In the genomic region with DNA sequence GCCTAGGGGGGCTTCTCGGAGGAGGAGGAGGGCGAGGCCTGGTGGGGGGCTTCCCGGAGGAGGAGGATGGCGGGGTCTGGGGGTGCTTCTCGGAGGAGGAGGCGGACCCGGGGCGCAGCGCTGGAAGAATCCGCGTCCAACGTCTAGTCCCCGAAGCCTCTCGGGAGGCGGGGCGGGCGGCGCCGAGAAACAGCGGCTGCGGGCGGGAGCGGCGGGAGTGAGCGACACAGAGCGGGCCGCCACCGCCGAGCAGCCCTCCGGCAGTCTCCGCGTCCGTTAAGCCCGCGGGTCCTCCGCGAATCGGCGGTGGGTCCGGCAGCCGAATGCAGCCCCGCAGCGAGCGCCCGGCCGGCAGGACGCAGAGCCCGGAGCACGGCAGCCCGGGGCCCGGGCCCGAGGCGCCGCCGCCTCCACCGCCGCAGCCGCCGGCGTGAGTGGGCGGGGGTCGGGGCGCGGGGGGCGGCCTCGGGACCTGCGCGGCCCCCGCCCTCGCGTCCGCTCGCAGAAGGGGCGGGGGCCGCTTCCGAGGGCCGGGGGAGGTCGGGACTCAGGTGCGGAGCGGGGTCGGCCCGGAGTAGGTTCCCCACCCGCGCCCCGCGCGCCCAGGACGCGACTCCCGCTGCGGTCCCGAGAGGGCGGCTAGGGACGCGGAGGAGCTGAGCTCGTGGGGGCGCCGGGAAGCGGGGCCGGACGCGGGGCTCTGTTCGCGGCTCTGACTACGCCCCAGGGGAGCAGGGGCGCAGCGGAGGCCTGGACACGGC, we compare ENCODE assay signal across 1 cellular context.
A peak's percentile ranks its signal among the peaks of the same experiment; 100 is the strongest.
TF ChIP-seq lines count a peak whose summit lies in the region.

A gene (plus strand): TSS at position 214 of the 761 bp plus-strand sequence. CDS start 110 bp downstream, at position 324.

TF ChIP-seq in HepG2, 621 proteins besides CTCF, POLR2A, EP300 and RAD21 (continued from another document and continues in another):
- TF ChIP-seq, protein P1, sequence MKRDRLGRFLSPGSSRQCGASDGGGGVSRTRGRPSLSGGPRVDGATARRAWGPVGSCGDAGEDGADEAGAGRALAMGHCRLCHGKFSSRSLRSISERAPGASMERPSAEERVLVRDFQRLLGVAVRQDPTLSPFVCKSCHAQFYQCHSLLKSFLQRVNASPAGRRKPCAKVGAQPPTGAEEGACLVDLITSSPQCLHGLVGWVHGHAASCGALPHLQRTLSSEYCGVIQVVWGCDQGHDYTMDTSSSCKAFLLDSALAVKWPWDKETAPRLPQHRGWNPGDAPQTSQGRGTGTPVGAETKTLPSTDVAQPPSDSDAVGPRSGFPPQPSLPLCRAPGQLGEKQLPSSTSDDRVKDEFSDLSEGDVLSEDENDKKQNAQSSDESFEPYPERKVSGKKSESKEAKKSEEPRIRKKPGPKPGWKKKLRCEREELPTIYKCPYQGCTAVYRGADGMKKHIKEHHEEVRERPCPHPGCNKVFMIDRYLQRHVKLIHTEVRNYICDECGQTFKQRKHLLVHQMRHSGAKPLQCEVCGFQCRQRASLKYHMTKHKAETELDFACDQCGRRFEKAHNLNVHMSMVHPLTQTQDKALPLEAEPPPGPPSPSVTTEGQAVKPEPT (CRISPR knock-in tag; IDR thresholded peaks at IDR 0.05; ENCODE audit: low read depth): no peak
- TF ChIP-seq MED1 (CRISPR knock-in tag; IDR thresholded peaks at IDR 0.05) (no peak), ZNF296 (CRISPR knock-in tag; conservative IDR thresholded peaks at IDR 0.05) (no peak), MAFF (IDR thresholded peaks at IDR 0.05; ENCODE audit: low read depth, low read length) (no peak), SIX4 (CRISPR knock-in tag; IDR thresholded peaks at IDR 0.05) (no peak), ZNF317 (CRISPR knock-in tag; IDR thresholded peaks at IDR 0.05) (no peak), MTF1 (CRISPR knock-in tag; IDR thresholded peaks at IDR 0.05) (no peak), CHCHD3 (CRISPR knock-in tag; IDR thresholded peaks at IDR 0.05) (no peak), MEIS1 (CRISPR knock-in tag; IDR thresholded peaks at IDR 0.05; ENCODE audit: borderline replicate concordance) (no peak), ZNF33A (CRISPR knock-in tag; IDR thresholded peaks at IDR 0.05; ENCODE audit: borderline replicate concordance) (no peak), ZNF501 (CRISPR knock-in tag; IDR thresholded peaks at IDR 0.05) (no peak), MIER2 (CRISPR knock-in tag; IDR thresholded peaks at IDR 0.05) (no peak), REXO4 (CRISPR knock-in tag; IDR thresholded peaks at IDR 0.05; ENCODE audit: borderline replicate concordance) (no peak), ZNF546 (CRISPR knock-in tag; conservative IDR thresholded peaks at IDR 0.05) (no peak; the same call in 1 of the 2 replicates), NPAS2 (CRISPR knock-in tag; IDR thresholded peaks at IDR 0.05; ENCODE audit: borderline replicate concordance) (no peak), ZNF451 (CRISPR knock-in tag; IDR thresholded peaks at IDR 0.05) (0 out of 2 replicates have a peak, but pooled peaks have one; percentile 42), ZNF570 (CRISPR knock-in tag; IDR thresholded peaks at IDR 0.05; ENCODE audit: borderline replicate concordance) (no peak), RFXAP (CRISPR knock-in tag; IDR thresholded peaks at IDR 0.05; ENCODE audit: borderline replicate concordance) (no peak), ZNF136 (CRISPR knock-in tag; IDR thresholded peaks at IDR 0.05; ENCODE audit: low read depth) (no peak), BORCS8-MEF2B (CRISPR knock-in tag; IDR thresholded peaks at IDR 0.05) (no peak), ARNT (IDR thresholded peaks at IDR 0.05) (no peak), ZFP41 (CRISPR knock-in tag; IDR thresholded peaks at IDR 0.05; ENCODE audit: borderline replicate concordance) (no peak), SP2 (CRISPR knock-in tag; IDR thresholded peaks at IDR 0.05) (no peak), ZNF615 (CRISPR knock-in tag; IDR thresholded peaks at IDR 0.05; ENCODE audit: borderline replicate concordance) (no peak)
- TF ChIP-seq, protein P2, sequence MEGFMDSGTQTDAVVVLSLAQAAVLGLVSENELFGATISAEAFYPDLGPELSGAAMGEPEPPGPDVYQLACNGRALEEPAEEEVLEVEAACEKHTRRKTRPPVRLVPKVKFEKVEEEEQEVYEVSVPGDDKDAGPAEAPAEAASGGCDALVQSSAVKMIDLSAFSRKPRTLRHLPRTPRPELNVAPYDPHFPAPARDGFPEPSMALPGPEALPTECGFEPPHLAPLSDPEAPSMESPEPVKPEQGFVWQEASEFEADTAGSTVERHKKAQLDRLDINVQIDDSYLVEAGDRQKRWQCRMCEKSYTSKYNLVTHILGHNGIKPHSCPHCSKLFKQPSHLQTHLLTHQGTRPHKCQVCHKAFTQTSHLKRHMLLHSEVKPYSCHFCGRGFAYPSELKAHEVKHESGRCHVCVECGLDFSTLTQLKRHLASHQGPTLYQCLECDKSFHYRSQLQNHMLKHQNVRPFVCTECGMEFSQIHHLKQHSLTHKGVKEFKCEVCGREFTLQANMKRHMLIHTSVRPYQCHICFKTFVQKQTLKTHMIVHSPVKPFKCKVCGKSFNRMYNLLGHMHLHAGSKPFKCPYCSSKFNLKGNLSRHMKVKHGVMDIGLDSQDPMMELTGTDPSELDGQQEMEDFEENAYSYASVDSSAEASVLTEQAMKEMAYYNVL (CRISPR knock-in tag; IDR thresholded peaks at IDR 0.05; ENCODE audit: borderline replicate concordance): no peak
- TF ChIP-seq, protein P3, sequence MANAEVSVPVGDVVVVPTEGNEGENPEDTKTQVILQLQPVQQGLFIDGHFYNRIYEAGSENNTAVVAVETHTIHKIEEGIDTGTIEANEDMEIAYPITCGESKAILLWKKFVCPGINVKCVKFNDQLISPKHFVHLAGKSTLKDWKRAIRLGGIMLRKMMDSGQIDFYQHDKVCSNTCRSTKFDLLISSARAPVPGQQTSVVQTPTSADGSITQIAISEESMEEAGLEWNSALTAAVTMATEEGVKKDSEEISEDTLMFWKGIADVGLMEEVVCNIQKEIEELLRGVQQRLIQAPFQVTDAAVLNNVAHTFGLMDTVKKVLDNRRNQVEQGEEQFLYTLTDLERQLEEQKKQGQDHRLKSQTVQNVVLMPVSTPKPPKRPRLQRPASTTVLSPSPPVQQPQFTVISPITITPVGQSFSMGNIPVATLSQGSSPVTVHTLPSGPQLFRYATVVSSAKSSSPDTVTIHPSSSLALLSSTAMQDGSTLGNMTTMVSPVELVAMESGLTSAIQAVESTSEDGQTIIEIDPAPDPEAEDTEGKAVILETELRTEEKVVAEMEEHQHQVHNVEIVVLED (CRISPR knock-in tag; IDR thresholded peaks at IDR 0.05; ENCODE audit: borderline replicate concordance): 0 out of 2 replicates have a peak, but pooled peaks have one; percentile 22
- TF ChIP-seq, protein P4, sequence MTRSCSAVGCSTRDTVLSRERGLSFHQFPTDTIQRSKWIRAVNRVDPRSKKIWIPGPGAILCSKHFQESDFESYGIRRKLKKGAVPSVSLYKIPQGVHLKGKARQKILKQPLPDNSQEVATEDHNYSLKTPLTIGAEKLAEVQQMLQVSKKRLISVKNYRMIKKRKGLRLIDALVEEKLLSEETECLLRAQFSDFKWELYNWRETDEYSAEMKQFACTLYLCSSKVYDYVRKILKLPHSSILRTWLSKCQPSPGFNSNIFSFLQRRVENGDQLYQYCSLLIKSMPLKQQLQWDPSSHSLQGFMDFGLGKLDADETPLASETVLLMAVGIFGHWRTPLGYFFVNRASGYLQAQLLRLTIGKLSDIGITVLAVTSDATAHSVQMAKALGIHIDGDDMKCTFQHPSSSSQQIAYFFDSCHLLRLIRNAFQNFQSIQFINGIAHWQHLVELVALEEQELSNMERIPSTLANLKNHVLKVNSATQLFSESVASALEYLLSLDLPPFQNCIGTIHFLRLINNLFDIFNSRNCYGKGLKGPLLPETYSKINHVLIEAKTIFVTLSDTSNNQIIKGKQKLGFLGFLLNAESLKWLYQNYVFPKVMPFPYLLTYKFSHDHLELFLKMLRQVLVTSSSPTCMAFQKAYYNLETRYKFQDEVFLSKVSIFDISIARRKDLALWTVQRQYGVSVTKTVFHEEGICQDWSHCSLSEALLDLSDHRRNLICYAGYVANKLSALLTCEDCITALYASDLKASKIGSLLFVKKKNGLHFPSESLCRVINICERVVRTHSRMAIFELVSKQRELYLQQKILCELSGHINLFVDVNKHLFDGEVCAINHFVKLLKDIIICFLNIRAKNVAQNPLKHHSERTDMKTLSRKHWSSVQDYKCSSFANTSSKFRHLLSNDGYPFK (CRISPR knock-in tag; IDR thresholded peaks at IDR 0.05; ENCODE audit: borderline replicate concordance): no peak
- TF ChIP-seq, protein P5, sequence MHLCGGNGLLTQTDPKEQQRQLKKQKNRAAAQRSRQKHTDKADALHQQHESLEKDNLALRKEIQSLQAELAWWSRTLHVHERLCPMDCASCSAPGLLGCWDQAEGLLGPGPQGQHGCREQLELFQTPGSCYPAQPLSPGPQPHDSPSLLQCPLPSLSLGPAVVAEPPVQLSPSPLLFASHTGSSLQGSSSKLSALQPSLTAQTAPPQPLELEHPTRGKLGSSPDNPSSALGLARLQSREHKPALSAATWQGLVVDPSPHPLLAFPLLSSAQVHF (CRISPR knock-in tag; IDR thresholded peaks at IDR 0.05): no peak
- TF ChIP-seq, protein P6, sequence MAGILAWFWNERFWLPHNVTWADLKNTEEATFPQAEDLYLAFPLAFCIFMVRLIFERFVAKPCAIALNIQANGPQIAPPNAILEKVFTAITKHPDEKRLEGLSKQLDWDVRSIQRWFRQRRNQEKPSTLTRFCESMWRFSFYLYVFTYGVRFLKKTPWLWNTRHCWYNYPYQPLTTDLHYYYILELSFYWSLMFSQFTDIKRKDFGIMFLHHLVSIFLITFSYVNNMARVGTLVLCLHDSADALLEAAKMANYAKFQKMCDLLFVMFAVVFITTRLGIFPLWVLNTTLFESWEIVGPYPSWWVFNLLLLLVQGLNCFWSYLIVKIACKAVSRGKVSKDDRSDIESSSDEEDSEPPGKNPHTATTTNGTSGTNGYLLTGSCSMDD (CRISPR knock-in tag; IDR thresholded peaks at IDR 0.05): no peak
- TF ChIP-seq, protein P7, sequence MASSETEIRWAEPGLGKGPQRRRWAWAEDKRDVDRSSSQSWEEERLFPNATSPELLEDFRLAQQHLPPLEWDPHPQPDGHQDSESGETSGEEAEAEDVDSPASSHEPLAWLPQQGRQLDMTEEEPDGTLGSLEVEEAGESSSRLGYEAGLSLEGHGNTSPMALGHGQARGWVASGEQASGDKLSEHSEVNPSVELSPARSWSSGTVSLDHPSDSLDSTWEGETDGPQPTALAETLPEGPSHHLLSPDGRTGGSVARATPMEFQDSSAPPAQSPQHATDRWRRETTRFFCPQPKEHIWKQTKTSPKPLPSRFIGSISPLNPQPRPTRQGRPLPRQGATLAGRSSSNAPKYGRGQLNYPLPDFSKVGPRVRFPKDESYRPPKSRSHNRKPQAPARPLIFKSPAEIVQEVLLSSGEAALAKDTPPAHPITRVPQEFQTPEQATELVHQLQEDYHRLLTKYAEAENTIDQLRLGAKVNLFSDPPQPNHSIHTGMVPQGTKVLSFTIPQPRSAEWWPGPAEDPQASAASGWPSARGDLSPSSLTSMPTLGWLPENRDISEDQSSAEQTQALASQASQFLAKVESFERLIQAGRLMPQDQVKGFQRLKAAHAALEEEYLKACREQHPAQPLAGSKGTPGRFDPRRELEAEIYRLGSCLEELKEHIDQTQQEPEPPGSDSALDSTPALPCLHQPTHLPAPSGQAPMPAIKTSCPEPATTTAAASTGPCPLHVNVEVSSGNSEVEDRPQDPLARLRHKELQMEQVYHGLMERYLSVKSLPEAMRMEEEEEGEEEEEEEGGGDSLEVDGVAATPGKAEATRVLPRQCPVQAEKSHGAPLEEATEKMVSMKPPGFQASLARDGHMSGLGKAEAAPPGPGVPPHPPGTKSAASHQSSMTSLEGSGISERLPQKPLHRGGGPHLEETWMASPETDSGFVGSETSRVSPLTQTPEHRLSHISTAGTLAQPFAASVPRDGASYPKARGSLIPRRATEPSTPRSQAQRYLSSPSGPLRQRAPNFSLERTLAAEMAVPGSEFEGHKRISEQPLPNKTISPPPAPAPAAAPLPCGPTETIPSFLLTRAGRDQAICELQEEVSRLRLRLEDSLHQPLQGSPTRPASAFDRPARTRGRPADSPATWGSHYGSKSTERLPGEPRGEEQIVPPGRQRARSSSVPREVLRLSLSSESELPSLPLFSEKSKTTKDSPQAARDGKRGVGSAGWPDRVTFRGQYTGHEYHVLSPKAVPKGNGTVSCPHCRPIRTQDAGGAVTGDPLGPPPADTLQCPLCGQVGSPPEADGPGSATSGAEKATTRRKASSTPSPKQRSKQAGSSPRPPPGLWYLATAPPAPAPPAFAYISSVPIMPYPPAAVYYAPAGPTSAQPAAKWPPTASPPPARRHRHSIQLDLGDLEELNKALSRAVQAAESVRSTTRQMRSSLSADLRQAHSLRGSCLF (CRISPR knock-in tag; IDR thresholded peaks at IDR 0.05; ENCODE audit: borderline replicate concordance): no peak
- TF ChIP-seq, protein P8, sequence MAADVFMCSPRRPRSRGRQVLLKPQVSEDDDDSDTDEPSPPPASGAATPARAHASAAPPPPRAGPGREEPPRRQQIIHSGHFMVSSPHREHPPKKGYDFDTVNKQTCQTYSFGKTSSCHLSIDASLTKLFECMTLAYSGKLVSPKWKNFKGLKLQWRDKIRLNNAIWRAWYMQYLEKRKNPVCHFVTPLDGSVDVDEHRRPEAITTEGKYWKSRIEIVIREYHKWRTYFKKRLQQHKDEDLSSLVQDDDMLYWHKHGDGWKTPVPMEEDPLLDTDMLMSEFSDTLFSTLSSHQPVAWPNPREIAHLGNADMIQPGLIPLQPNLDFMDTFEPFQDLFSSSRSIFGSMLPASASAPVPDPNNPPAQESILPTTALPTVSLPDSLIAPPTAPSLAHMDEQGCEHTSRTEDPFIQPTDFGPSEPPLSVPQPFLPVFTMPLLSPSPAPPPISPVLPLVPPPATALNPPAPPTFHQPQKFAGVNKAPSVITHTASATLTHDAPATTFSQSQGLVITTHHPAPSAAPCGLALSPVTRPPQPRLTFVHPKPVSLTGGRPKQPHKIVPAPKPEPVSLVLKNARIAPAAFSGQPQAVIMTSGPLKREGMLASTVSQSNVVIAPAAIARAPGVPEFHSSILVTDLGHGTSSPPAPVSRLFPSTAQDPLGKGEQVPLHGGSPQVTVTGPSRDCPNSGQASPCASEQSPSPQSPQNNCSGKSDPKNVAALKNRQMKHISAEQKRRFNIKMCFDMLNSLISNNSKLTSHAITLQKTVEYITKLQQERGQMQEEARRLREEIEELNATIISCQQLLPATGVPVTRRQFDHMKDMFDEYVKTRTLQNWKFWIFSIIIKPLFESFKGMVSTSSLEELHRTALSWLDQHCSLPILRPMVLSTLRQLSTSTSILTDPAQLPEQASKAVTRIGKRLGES (CRISPR knock-in tag; IDR thresholded peaks at IDR 0.05; ENCODE audit: borderline replicate concordance): no peak
- TF ChIP-seq, protein P9, sequence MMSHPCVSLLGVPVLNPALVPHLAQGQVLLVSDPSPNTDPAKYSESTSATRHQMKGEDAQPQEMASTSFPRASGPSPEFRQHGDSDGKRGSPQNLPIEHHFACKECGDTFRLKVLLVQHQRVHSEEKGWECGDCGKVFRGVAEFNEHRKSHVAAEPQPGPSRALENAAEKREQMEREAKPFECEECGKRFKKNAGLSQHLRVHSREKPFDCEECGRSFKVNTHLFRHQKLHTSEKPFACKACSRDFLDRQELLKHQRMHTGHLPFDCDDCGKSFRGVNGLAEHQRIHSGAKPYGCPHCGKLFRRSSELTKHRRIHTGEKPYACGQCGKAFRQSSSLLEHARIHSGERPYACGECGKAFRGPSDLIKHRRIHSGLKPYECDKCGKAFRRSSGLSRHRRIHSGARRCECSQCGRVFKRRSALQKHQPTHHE (CRISPR knock-in tag; IDR thresholded peaks at IDR 0.05; ENCODE audit: borderline replicate concordance): no peak
- TF ChIP-seq, protein P10, sequence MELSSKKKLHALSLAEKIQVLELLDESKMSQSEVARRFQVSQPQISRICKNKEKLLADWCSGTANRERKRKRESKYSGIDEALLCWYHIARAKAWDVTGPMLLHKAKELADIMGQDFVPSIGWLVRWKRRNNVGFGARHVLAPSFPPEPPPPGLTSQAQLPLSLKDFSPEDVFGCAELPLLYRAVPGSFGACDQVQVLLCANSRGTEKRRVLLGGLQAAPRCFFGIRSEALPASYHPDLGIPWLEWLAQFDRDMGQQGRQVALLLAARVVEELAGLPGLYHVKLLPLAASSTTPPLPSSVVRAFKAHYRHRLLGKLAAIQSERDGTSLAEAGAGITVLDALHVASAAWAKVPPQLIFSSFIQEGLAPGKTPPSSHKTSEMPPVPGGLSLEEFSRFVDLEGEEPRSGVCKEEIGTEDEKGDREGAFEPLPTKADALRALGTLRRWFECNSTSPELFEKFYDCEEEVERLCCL (CRISPR knock-in tag; IDR thresholded peaks at IDR 0.05; ENCODE audit: borderline replicate concordance): no peak
